In the genomic region with DNA sequence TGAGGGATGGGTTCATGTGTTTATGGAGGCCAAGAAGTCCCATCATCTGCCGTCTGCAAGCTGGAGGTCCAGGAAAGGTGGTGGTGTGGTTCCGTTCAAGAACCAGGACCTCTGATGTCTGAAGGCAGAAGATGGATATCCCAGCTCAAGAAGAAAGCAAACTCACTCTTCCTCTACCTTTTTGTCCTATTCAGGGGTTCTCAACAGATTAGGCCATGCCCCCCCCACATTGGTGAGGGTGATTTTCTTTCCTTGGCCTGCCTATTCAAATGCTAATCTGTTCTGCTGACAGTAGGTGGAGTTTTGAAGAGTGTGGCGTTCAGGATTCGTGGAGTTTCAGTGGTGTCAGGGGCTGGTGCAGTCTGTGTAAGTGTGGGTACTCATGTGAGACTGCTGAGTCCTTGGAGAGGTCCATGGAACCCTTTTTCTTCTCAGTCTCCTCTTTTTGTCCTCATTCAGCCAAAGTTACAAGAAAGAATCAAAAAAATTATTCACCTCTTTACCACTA, we compare ENCODE assay signal across 20 cellular contexts. TPM values are rescaled to one million over a fixed set of nuclear protein-coding genes. Genes with fewer than 3 reads are reported as not detected.
DNase-seq lines count a peak whose midpoint lies in the region; ATAC-seq and TF ChIP-seq lines count a peak whose summit lies in the region.
"Had no signal": no experiment of that assay in that cellular context is flagged by ENCODE, and none has a peak within 500 bp of the region (broad histone marks: within the 10 kb centered on the region; RNA-seq: fewer than 3 reads in every experiment).

No MANE protein-coding gene starts in this region.

- H3K27ac Mint-ChIP-seq in activated CD4-positive, alpha-beta T cell treated with anti-CD3 and anti-CD28 coated beads, Interleukin-2, amount 10 ng/mL, durations not matched to agents 24 days and 14 days: no peak overlapping the region
- no peak overlapping the region for H3K27ac Mint-ChIP-seq in activated CD4-positive, alpha-beta T cell treated with anti-CD3 and anti-CD28 coated beads for 36 hours
- H3K27ac Mint-ChIP-seq: CD4-positive, CD25-positive, alpha-beta regulatory T cell had no signal

- TF ChIP-seq CTCF in epithelial cell of proximal tubule (conservative IDR thresholded peaks at IDR 0.05; ENCODE audit: low read depth, low read length): peak; percentile 9

- ATAC-seq in activated CD4-positive, alpha-beta T cell treated with anti-CD3 and anti-CD28 coated beads for 36 hours: no peak
- ATAC-seq in HG03135 (IDR thresholded peaks at IDR 0.05; ENCODE audit: unreplicated experiment) (no peak), HG02798 (IDR thresholded peaks at IDR 0.05; ENCODE audit: poor library complexity, unreplicated experiment) (no peak)

- peaks cover 18% of the 10 kb centered on the region for H3K4me1 Mint-ChIP-seq in activated CD4-positive, alpha-beta T cell treated with anti-CD3 and anti-CD28 coated beads, Interleukin-2, amount 10 ng/mL, durations not matched to agents 24 days and 14 days
- H3K4me1 Mint-ChIP-seq in activated CD4-positive, alpha-beta T cell treated with anti-CD3 and anti-CD28 coated beads for 36 hours: peaks cover 4% of the 10 kb centered on the region

- CTCF ChIA-PET in activated CD4-positive, alpha-beta T cell treated with anti-CD3 and anti-CD28 coated beads for 36 hours (lab: Charles Lee): no interaction called here

- H3K4me3 ChIP-seq in epithelial cell of proximal tubule (ENCODE audit: low read depth, low read length): no peak overlapping the region
- H3K4me3 ChIP-seq: BLaER1 had no signal

- H3K9me3 Mint-ChIP-seq in activated CD4-positive, alpha-beta T cell treated with anti-CD3 and anti-CD28 coated beads, Interleukin-2, amount 10 ng/mL, durations not matched to agents 24 days and 14 days: no peaks in the 10 kb centered on the region
- H3K9me3 Mint-ChIP-seq in activated CD4-positive, alpha-beta T cell treated with anti-CD3 and anti-CD28 coated beads for 36 hours (ENCODE audit: low read depth): peaks cover 11% of the 10 kb centered on the region

- H3K27me3 Mint-ChIP-seq in activated CD4-positive, alpha-beta T cell treated with anti-CD3 and anti-CD28 coated beads, Interleukin-2, amount 10 ng/mL, durations not matched to agents 24 days and 14 days: peaks cover 12% of the 10 kb centered on the region
- H3K27me3 Mint-ChIP-seq in activated CD4-positive, alpha-beta T cell treated with anti-CD3 and anti-CD28 coated beads for 36 hours: no peaks in the 10 kb centered on the region

- peaks cover 23% of the 10 kb centered on the region for H3K36me3 Mint-ChIP-seq in activated CD4-positive, alpha-beta T cell treated with anti-CD3 and anti-CD28 coated beads, Interleukin-2, amount 10 ng/mL, durations not matched to agents 24 days and 14 days (ENCODE audit: low read depth)
- H3K36me3 Mint-ChIP-seq in activated CD4-positive, alpha-beta T cell treated with anti-CD3 and anti-CD28 coated beads for 36 hours (ENCODE audit: low read depth): peaks cover 19% of the 10 kb centered on the region
- H3K36me3 Mint-ChIP-seq: CD4-positive, CD25-positive, alpha-beta regulatory T cell had no signal

- intact Hi-C loops in activated CD4-positive, alpha-beta T cell treated with anti-CD3 and anti-CD28 coated beads, Interleukin-2, amount 10 ng/mL, durations not matched to agents 24 days and 14 days (cut with micrococcal nuclease): no loop called here
- intact Hi-C loops in activated CD4-positive, alpha-beta T cell treated with anti-CD3 and anti-CD28 coated beads for 36 hours (cut with DNase I, micrococcal nuclease): no loop called here

- peak; percentile 44 for DNase-seq in activated CD4-positive, alpha-beta T cell treated with anti-CD3 and anti-CD28 coated beads, Interleukin-2, amount 10 ng/mL, durations not matched to agents 24 days and 14 days
- no peak for DNase-seq in activated CD4-positive, alpha-beta T cell treated with anti-CD3 and anti-CD28 coated beads for 36 hours
- DNase-seq in NAMALWA (ENCODE audit: low spot score) (peak; percentile 21), epithelial cell of proximal tubule (ENCODE audit: low read depth) (no peak), occipital lobe (lab: John Stamatoyannopoulos, UW) (no peak)
- DNase-seq: 8988T; CD4-positive, CD25-positive, alpha-beta regulatory T cell; DMS153; DND-41; Karpas-422; NCI-H1105; NCI-H1436 treated with DMSO at 0.1 percent for 48 hours; NCI-H187 treated with DMSO at 0.1 percent for 48 hours; NCI-H2107; NCI-H524 treated with DMSO at 0.1 percent for 48 hours; NCI-H774; SHP77 had no signal

- H3K4me3 Mint-ChIP-seq in activated CD4-positive, alpha-beta T cell treated with anti-CD3 and anti-CD28 coated beads, Interleukin-2, amount 10 ng/mL, durations not matched to agents 24 days and 14 days: no peak overlapping the region
- no peak overlapping the region for H3K4me3 Mint-ChIP-seq in activated CD4-positive, alpha-beta T cell treated with anti-CD3 and anti-CD28 coated beads for 36 hours

- POLR2A ChIA-PET in activated CD4-positive, alpha-beta T cell treated with anti-CD3 and anti-CD28 coated beads for 36 hours (lab: Charles Lee): no interaction called here

RNA-seq across cellular contexts. Expression of a gene that starts 8.0 kb away (rescaled TPM):
- total RNA-seq in activated CD4-positive, alpha-beta T cell treated with anti-CD3 and anti-CD28 coated beads, Interleukin-2, amount 10 ng/mL, durations not matched to agents 24 days and 14 days: 41.5 and 45.6 TPM in 2 replicates
- 100 to 1,000 TPM in 1 of 2 experiments, 10 to 100 TPM in 1; 94.6 to 111 TPM for total RNA-seq in activated CD4-positive, alpha-beta T cell treated with anti-CD3 and anti-CD28 coated beads for 36 hours
- total RNA-seq in epithelial cell of proximal tubule: 56.9 and 64.9 TPM in 2 replicates
- 1.9 TPM for total RNA-seq in occipital lobe

RNA-seq across cellular contexts. Expression of a gene that starts 54.9 kb away (rescaled TPM):
- not detected in 2 replicates for total RNA-seq in activated CD4-positive, alpha-beta T cell treated with anti-CD3 and anti-CD28 coated beads, Interleukin-2, amount 10 ng/mL, durations not matched to agents 24 days and 14 days
- not detected for total RNA-seq in activated CD4-positive, alpha-beta T cell treated with anti-CD3 and anti-CD28 coated beads for 36 hours
- total RNA-seq in epithelial cell of proximal tubule (0.87 and 4.1 TPM in 2 replicates), occipital lobe (0.47 TPM)
- total RNA-seq: CD4-positive, CD25-positive, alpha-beta regulatory T cell had no signal

Comparison
In these comparisons a context has a peak if more than half of its experiments do, and no peak if none do; other contexts are left out.
1. DNase-seq: peak in activated CD4-positive, alpha-beta T cell treated with anti-CD3 and anti-CD28 coated beads, Interleukin-2, amount 10 ng/mL, durations not matched to agents 24 days and 14 days (single experiment) and NAMALWA (single experiment); none in activated CD4-positive, alpha-beta T cell treated with anti-CD3 and anti-CD28 coated beads for 36 hours (single experiment), epithelial cell of proximal tubule (single experiment) and occipital lobe (single experiment).
2. RNA of a gene that starts 8.0 kb away (total RNA-seq): 94.6 to 111 TPM in activated CD4-positive, alpha-beta T cell treated with anti-CD3 and anti-CD28 coated beads for 36 hours, 56.9 to 64.9 TPM in epithelial cell of proximal tubule and 41.5 to 45.6 TPM in activated CD4-positive, alpha-beta T cell treated with anti-CD3 and anti-CD28 coated beads, Interleukin-2, amount 10 ng/mL, durations not matched to agents 24 days and 14 days; 1.9 TPM in occipital lobe (single experiment); every median in the first group is over 10 times any median in the second.